In the genomic region with DNA sequence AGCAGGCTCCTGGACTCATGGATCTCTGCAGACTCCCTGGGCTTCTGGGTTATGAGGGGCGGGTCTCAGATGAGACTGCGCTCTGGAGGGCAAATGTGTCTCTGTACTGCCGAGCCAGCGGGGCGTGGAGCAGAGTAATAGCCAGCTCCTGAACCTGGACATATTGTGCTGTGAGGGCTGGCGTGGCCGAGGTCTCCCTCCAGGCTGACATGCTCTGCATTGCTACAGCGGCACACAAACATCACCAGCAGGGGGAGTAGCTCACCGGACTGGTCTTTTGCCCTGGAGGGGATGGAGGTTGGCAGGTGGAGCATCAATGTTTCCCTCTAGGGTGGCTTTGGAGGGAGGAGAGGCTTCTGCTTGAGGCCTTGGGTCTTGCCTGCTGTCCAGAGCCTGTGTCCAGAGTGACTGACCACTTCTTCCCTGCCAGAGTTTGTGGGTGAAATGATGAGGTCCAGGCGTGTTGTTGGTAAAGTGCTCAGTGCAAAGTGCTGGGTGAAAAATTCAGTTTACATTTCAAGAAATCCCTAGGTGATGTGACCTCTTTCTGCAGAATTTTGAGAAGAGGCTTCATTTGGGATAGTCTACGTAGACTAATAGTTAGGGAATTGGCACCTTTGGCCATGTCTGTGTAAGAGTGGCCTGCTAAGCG, we compare ENCODE assay signal across 9 cellular contexts. TPM values are rescaled to one million over a fixed set of nuclear protein-coding genes. Genes with fewer than 3 reads are reported as not detected.
DNase-seq lines count a peak whose midpoint lies in the region; ATAC-seq and TF ChIP-seq lines count a peak whose summit lies in the region.
"Had no signal": no experiment of that assay in that cellular context is flagged by ENCODE, and none has a peak within 500 bp of the region (broad histone marks: within the 10 kb centered on the region; RNA-seq: fewer than 3 reads in every experiment).

No MANE protein-coding gene starts in this region.

- H4K20me1 ChIP-seq in smooth muscle cell (ENCODE audit: low read depth) = no peaks in the 10 kb centered on the region

- H3K9ac ChIP-seq in smooth muscle cell (ENCODE audit: low read depth) = no peak overlapping the region

- H3K27me3 ChIP-seq in Peyer's patch = no peaks in the 10 kb centered on the region
- no peaks in the 10 kb centered on the region for H3K27me3 ChIP-seq in smooth muscle cell (ENCODE audit: low read depth)

- H3K9me3 ChIP-seq in Peyer's patch = no peaks in the 10 kb centered on the region
- no peaks in the 10 kb centered on the region for H3K9me3 ChIP-seq in smooth muscle cell (replicated peaks; ENCODE audit: low read depth)

- no peak for ATAC-seq in HG02840 (IDR thresholded peaks at IDR 0.05; ENCODE audit: low FRiP score, unreplicated experiment)

- no peak overlapping the region for H3K4me3 Mint-ChIP-seq in glutamatergic neuron (ENCODE audit: unreplicated experiment)

- peaks cover 7% of the 10 kb centered on the region for H3K27me3 Mint-ChIP-seq in glutamatergic neuron (ENCODE audit: unreplicated experiment)

- H3K4me1 Mint-ChIP-seq in glutamatergic neuron (ENCODE audit: low read depth, unreplicated experiment) = peaks cover 16% of the 10 kb centered on the region

- peak; percentile 50 for DNase-seq in COLO829 (ENCODE audit: low spot score)
- no peak for DNase-seq in HFF-Myc (ENCODE audit: extremely low read depth, low read depth)
- peak; percentile 57 to 88 (median 83) for DNase-seq in Peyer's patch
- DNase-seq in activated T-cell treated with anti-CD3 and anti-CD28 coated beads, Interleukin-2, amount 50 U/mL, for 48 hours = peak; percentile 72 to 76
- DNase-seq in glutamatergic neuron = peak; percentile 77
- no peak for DNase-seq in smooth muscle cell (lab: John Stamatoyannopoulos, UW; ENCODE audit: unreplicated experiment)
- DNase-seq in globus pallidus (ENCODE audit: low spot score) = no peak

- peaks cover 13% of the 10 kb centered on the region for H3K9me3 Mint-ChIP-seq in glutamatergic neuron (ENCODE audit: unreplicated experiment)

- no peak overlapping the region for H3K27ac ChIP-seq in Peyer's patch
- no peak overlapping the region for H3K27ac ChIP-seq in smooth muscle cell (ENCODE audit: low read depth)
- H3K27ac ChIP-seq: skin epidermis had no signal

- H3K36me3 ChIP-seq in Peyer's patch (no peaks in the 10 kb centered on the region), smooth muscle cell (ENCODE audit: low read depth) (no peaks in the 10 kb centered on the region)

- H3K4me3 ChIP-seq in HFF-Myc (replicated peaks; ENCODE audit: low read depth, low read length) (no peak overlapping the region), Peyer's patch (no peak overlapping the region), smooth muscle cell (no peak overlapping the region)
- H3K4me3 ChIP-seq: skin epidermis had no signal

- no peak for TF ChIP-seq POLR2A in Peyer's patch (IDR thresholded peaks at IDR 0.05)

- H2AFZ ChIP-seq in smooth muscle cell (ENCODE audit: low read depth) = no peak overlapping the region

- no peaks in the 10 kb centered on the region for H3F3A ChIP-seq in smooth muscle cell (ENCODE audit: low read depth)

- TF ChIP-seq CTCF in HFF-Myc (IDR thresholded peaks at IDR 0.05; ENCODE audit: low read depth, low read length, missing control alignments) (peak; percentile 76), Peyer's patch (IDR thresholded peaks at IDR 0.05) (peak; percentile 4 to 78 (median 68)), glutamatergic neuron (IDR thresholded peaks at IDR 0.05; ENCODE audit: partially characterized antibody, unreplicated experiment) (peak; percentile 75), smooth muscle cell (IDR thresholded peaks at IDR 0.05; ENCODE audit: borderline replicate concordance, insufficient read depth, poor library complexity, severe bottlenecking) (peak; percentile 61)

- no peaks in the 10 kb centered on the region for H3K36me3 Mint-ChIP-seq in glutamatergic neuron (ENCODE audit: unreplicated experiment)

- H3K27ac Mint-ChIP-seq in glutamatergic neuron (ENCODE audit: unreplicated experiment) = no peak overlapping the region

- H3K4me2 ChIP-seq in smooth muscle cell = no peak overlapping the region

- 41% methylated on average over 12 of the region's 12 CpGs for WGBS in smooth muscle cell (ENCODE audit: low lambda C conversion rate)

- H3K79me2 ChIP-seq in smooth muscle cell (ENCODE audit: low read depth) = no peaks in the 10 kb centered on the region

- H3K4me1 ChIP-seq in Peyer's patch (no peaks in the 10 kb centered on the region), smooth muscle cell (ENCODE audit: low read depth) (no peaks in the 10 kb centered on the region)

RNA-seq across cellular contexts. Expression of gene GADD45G, which starts 10.9 kb away (rescaled TPM):
- total RNA-seq in Peyer's patch (10 to 100 TPM in 3 of 4 donors, 1 to 10 TPM in 1; 8.7 to 37.1 (median 12.8) TPM), glutamatergic neuron (ENCODE audit: unreplicated experiment) (124 TPM), smooth muscle cell (1.5 and 6.9 TPM in 2 replicates)
- 10.7 and 11.3 TPM in 2 replicates for polyA plus RNA-seq in smooth muscle cell

Comparison
In these comparisons a context has a peak if more than half of its experiments do, and no peak if none do; other contexts are left out.
1. DNase-seq: peak in COLO829 (single experiment), Peyer's patch (3 of 3), activated T-cell treated with anti-CD3 and anti-CD28 coated beads, Interleukin-2, amount 50 U/mL, for 48 hours (2 of 2) and glutamatergic neuron (single experiment); none in HFF-Myc (single experiment), smooth muscle cell (single experiment) and globus pallidus (single experiment).
2. Peak in every context shown above with its lines, with median percentiles within 50 percentile points of each other: CTCF ChIP-seq.